Comparison of ENCODE assay signal across 11 cellular contexts in the genomic region with DNA sequence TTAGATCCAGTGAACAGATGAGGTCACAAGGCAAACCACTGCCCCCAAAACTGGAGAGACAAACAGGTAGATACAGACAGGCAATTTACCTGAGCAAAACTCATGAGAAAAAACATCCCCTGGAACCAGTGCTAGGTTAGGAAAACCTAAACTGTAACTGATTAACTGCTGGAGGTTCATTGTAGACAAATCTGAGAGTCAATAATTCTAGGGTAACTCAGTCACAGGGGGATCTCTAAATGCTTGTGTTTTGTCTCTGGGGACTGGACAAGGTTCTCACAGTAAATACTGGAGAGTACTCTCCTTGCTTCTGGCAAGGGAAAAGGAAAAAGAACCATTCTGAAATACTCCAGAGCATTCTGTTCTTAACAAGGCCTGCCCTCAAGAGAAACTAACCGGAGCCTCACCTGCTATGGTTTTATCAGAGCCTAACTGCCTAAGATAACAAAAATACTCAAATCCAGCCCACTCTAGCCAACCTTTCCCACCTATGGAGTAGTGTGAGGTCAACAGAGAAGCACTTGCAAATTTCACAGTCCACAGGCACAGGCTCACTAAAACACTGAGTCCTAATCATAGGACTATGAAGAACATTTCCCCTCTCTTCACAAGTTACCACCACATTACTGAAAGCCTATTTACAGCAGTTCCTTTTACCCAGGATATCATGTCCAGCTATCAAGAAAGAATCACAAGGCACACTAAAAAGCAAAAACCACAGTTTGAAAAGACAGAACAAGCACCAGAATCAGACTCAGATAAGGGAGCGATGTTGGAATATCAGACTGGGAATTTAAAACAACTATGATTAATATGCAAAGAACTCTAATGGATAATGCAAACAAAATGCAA.
A peak's percentile ranks its signal among the peaks of the same experiment; 100 is the strongest.
DNase-seq lines count a peak whose midpoint lies in the region; ATAC-seq, FAIRE-seq and TF ChIP-seq lines count a peak whose summit lies in the region.
"Had no signal": no experiment of that assay in that cellular context is flagged by ENCODE, and none has a peak within 500 bp of the region (broad histone marks: within the 10 kb centered on the region; RNA-seq: fewer than 3 reads in every experiment).

No MANE protein-coding gene starts in this region.

- ATAC-seq in Right ventricle myocardium superior (ENCODE audit: poor library complexity) (no peak), GM18873 (IDR thresholded peaks at IDR 0.05; ENCODE audit: low FRiP score, unreplicated experiment) (no peak)
- ATAC-seq in stimulated activated naive CD8-positive, alpha-beta T cell treated with anti-CD3 and anti-CD28 coated beads, Interleukin-15, amount 100 ng/mL, for 72 hours = peak; percentile 39
- ATAC-seq: left colon had no signal

- H3K9me3 ChIP-seq in cardiac muscle cell (ENCODE audit: low read depth) = no peaks in the 10 kb centered on the region

- TF ChIP-seq CTCF in cardiac muscle cell (IDR thresholded peaks at IDR 0.05; ENCODE audit: low read depth, low read length) (no peak), HL-60 (IDR thresholded peaks at IDR 0.05; ENCODE audit: insufficient read depth, low read length) (no peak), chondrocyte (IDR thresholded peaks at IDR 0.05) (no peak)

- intact Hi-C loops in Right ventricle myocardium superior (cut with DNase I) = no loop called here

- no peaks in the 10 kb centered on the region for H3K27me3 Mint-ChIP-seq in chondrocyte (ENCODE audit: low read depth)
- no peaks in the 10 kb centered on the region for H3K27me3 Mint-ChIP-seq in stimulated activated naive CD8-positive, alpha-beta T cell treated with anti-CD3 and anti-CD28 coated beads, Interleukin-15, amount 100 ng/mL, for 72 hours

- H3K27ac ChIP-seq in cardiac muscle cell (peak overlapping the region; percentile 83), HL-60 (replicated peaks) (0 out of 2 replicates have a peak overlapping the region, but pooled peaks have one; percentile 16)

- no peak for FAIRE-seq in RCC 7860 (lab: Jason Lieb, UNC)

- H3K9me3 Mint-ChIP-seq in chondrocyte (ENCODE audit: low read depth) = no peaks in the 10 kb centered on the region
- no peaks in the 10 kb centered on the region for H3K9me3 Mint-ChIP-seq in stimulated activated naive CD8-positive, alpha-beta T cell treated with anti-CD3 and anti-CD28 coated beads, Interleukin-15, amount 100 ng/mL, for 72 hours

- DNase-seq in cardiac muscle cell (ENCODE audit: low read depth in 1 of 2, low spot score in 1 of 2) = peak in 1 of 2 donors; percentile 55
- DNase-seq in Right ventricle myocardium superior = no peak
- peak in 1 of 2 experiments; percentile 1 for DNase-seq in HL-60 (ENCODE audit: low read depth in 1 of 2, low spot score in 1 of 2)
- no peak for DNase-seq in chondrocyte (ENCODE audit: low spot score)
- DNase-seq in stimulated activated naive CD8-positive, alpha-beta T cell treated with anti-CD3 and anti-CD28 coated beads, Interleukin-15, amount 100 ng/mL, for 72 hours = no peak
- no peak for DNase-seq in DMS79 treated with DMSO at 0.1 percent for 48 hours (lab: John Stamatoyannopoulos, UW)
- no peak for DNase-seq in RCC 7860 (ENCODE audit: low spot score)
- DNase-seq: Karpas-422, left colon, NCI-H526 treated with DMSO at 0.1 percent for 48 hours had no signal

- peaks cover 11% of the 10 kb centered on the region for H3K4me1 ChIP-seq in cardiac muscle cell (ENCODE audit: low read depth)

- H3K27ac Mint-ChIP-seq in chondrocyte (ENCODE audit: unreplicated experiment) = peak overlapping the region; percentile 20
- H3K27ac Mint-ChIP-seq in stimulated activated naive CD8-positive, alpha-beta T cell treated with anti-CD3 and anti-CD28 coated beads, Interleukin-15, amount 100 ng/mL, for 72 hours = peak overlapping the region in 1 of 2 donors; percentile 14

- H3K27me3 ChIP-seq in cardiac muscle cell (no peaks in the 10 kb centered on the region), HL-60 (ENCODE audit: insufficient read depth, poor library complexity, severe bottlenecking) (no peaks in the 10 kb centered on the region)

- peaks cover 5% of the 10 kb centered on the region for H3K36me3 Mint-ChIP-seq in chondrocyte (ENCODE audit: low read depth)

- H3K4me1 Mint-ChIP-seq in chondrocyte (ENCODE audit: low read depth) = peaks cover 9% of the 10 kb centered on the region
- peaks cover 51% of the 10 kb centered on the region for H3K4me1 Mint-ChIP-seq in stimulated activated naive CD8-positive, alpha-beta T cell treated with anti-CD3 and anti-CD28 coated beads, Interleukin-15, amount 100 ng/mL, for 72 hours

- no peak overlapping the region for H3K4me3 ChIP-seq in cardiac muscle cell
- no peak overlapping the region for H3K4me3 ChIP-seq in HL-60 (replicated peaks; ENCODE audit: insufficient read depth, low read length)

- no peaks in the 10 kb centered on the region for H3K36me3 ChIP-seq in cardiac muscle cell

- no peak overlapping the region for H3K4me3 Mint-ChIP-seq in chondrocyte (ENCODE audit: unreplicated experiment)
- no peak overlapping the region for H3K4me3 Mint-ChIP-seq in stimulated activated naive CD8-positive, alpha-beta T cell treated with anti-CD3 and anti-CD28 coated beads, Interleukin-15, amount 100 ng/mL, for 72 hours
